11 cellular contexts compared by ENCODE assay signal in the genomic region with DNA sequence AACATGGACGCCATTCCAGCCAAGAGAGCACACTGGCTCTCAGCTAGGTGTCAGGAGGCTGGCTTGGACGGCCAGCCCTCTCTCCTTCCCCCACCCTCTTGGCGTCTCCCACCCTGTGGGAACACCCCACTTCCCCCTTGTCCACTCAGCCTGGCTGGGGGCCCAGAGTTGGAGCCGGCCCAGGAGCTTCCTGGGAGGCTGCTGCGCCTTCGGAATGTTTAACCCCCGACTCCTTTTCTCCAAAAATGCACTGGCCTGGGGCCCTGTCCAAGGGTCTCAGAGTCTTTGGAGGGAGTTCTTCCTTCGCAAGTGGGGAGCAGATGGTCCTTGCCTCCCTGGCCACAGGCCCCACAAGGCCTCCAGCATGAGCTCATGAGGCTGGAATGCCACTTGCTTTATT.
DNase-seq lines count a peak whose midpoint lies in the region; ATAC-seq and TF ChIP-seq lines count a peak whose summit lies in the region.
"Had no signal": no experiment of that assay in that cellular context is flagged by ENCODE, and none has a peak within 500 bp of the region (broad histone marks: within the 10 kb centered on the region; RNA-seq: fewer than 3 reads in every experiment).

No MANE protein-coding gene starts in this region.

- peaks cover 8 to 19% of the 10 kb centered on the region in 2 donors for H3K4me1 Mint-ChIP-seq in stimulated activated naive B cell treated with anti-CD40 and anti-IgM and Interleukin-4, amounts not matched to agents 10 μg/mL and 1 μg/mL and 100 μg/mL, for 72 hours
- peaks cover 8% of the 10 kb centered on the region for H3K4me1 Mint-ChIP-seq in activated T-cell treated with anti-CD3 and anti-CD28 coated beads, Interleukin-2, amount 50 U/mL, for 24 hours (ENCODE audit: low read depth)

- intact Hi-C loops in tibial artery (cut with DNase I; ENCODE audit: low total_unique reads), result loop anchor here (2.0 to 10.0 kb wide), 3 partner anchors 33 to 167 kb away; partner anchors contain the start of gene MAVS

- H3K27ac ChIP-seq in muscle layer of colon (ENCODE audit: low read depth, low read length) (peak overlapping the region; percentile 79), tibial artery (peak overlapping the region; percentile 82 to 90)

- no peaks in the 10 kb centered on the region for H3K9me3 Mint-ChIP-seq in stimulated activated naive B cell treated with anti-CD40 and anti-IgM and Interleukin-4, amounts not matched to agents 10 μg/mL and 1 μg/mL and 100 μg/mL, for 72 hours
- H3K9me3 Mint-ChIP-seq in activated T-cell treated with anti-CD3 and anti-CD28 coated beads, Interleukin-2, amount 50 U/mL, for 24 hours, result no peaks in the 10 kb centered on the region
- H3K9me3 Mint-ChIP-seq: CD8-positive, alpha-beta T cell; memory B cell had no signal

- H3K4me3 Mint-ChIP-seq in stimulated activated naive B cell treated with anti-CD40 and anti-IgM and Interleukin-4, amounts not matched to agents 10 μg/mL and 1 μg/mL and 100 μg/mL, for 72 hours, result no peak overlapping the region
- no peak overlapping the region for H3K4me3 Mint-ChIP-seq in activated T-cell treated with anti-CD3 and anti-CD28 coated beads, Interleukin-2, amount 50 U/mL, for 24 hours
- H3K4me3 Mint-ChIP-seq: CD8-positive, alpha-beta T cell; memory B cell had no signal

- ATAC-seq in stimulated activated naive B cell treated with anti-CD40 and anti-IgM and Interleukin-4, amounts not matched to agents 10 μg/mL and 1 μg/mL and 100 μg/mL, for 72 hours (replicated peaks), result no peak
- ATAC-seq: CD8-positive, alpha-beta T cell; K562 had no signal

- H3K9me3 ChIP-seq in muscle layer of colon (ENCODE audit: low read length) (no peaks in the 10 kb centered on the region), tibial artery (no peaks in the 10 kb centered on the region)

- no peak for TF ChIP-seq CTCF in tibial artery (IDR thresholded peaks at IDR 0.05)

- H3K27me3 ChIP-seq in muscle layer of colon (ENCODE audit: control insufficient read depth in 1 of 2, insufficient read depth in 2 of 2, low read length in 2 of 2) (peaks cover 0 to 5% of the 10 kb centered on the region in 2 donors), tibial artery (no peaks in the 10 kb centered on the region)

- peaks cover 71 to 88% of the 10 kb centered on the region in 2 donors for H3K27me3 Mint-ChIP-seq in stimulated activated naive B cell treated with anti-CD40 and anti-IgM and Interleukin-4, amounts not matched to agents 10 μg/mL and 1 μg/mL and 100 μg/mL, for 72 hours
- peaks cover 67% of the 10 kb centered on the region for H3K27me3 Mint-ChIP-seq in activated T-cell treated with anti-CD3 and anti-CD28 coated beads, Interleukin-2, amount 50 U/mL, for 24 hours

- no peak overlapping the region for H3K27ac Mint-ChIP-seq in stimulated activated naive B cell treated with anti-CD40 and anti-IgM and Interleukin-4, amounts not matched to agents 10 μg/mL and 1 μg/mL and 100 μg/mL, for 72 hours
- no peak overlapping the region for H3K27ac Mint-ChIP-seq in activated T-cell treated with anti-CD3 and anti-CD28 coated beads, Interleukin-2, amount 50 U/mL, for 24 hours
- H3K27ac Mint-ChIP-seq: CD8-positive, alpha-beta T cell; memory B cell had no signal

- H3K36me3 Mint-ChIP-seq in stimulated activated naive B cell treated with anti-CD40 and anti-IgM and Interleukin-4, amounts not matched to agents 10 μg/mL and 1 μg/mL and 100 μg/mL, for 72 hours, result no peaks in the 10 kb centered on the region
- H3K36me3 Mint-ChIP-seq in activated T-cell treated with anti-CD3 and anti-CD28 coated beads, Interleukin-2, amount 50 U/mL, for 24 hours (ENCODE audit: low read depth), result no peaks in the 10 kb centered on the region
- H3K36me3 Mint-ChIP-seq: CD8-positive, alpha-beta T cell; memory B cell had no signal

- H3K36me3 ChIP-seq in muscle layer of colon (ENCODE audit: insufficient read depth, low read length), result peaks cover 23% of the 10 kb centered on the region
- H3K36me3 ChIP-seq in tibial artery, result peaks cover 0 to 26% (median 22%) of the 10 kb centered on the region in 3 donors

- peak overlapping the region; percentile 37 for H3K9ac ChIP-seq in muscle layer of colon (ENCODE audit: low read length)

- DNase-seq in anterior cingulate cortex (lab: John Stamatoyannopoulos, UW) (peak in 34 of 58 donors; percentile 6 to 68 (median 32)), fibroblast of peridontal ligament (ENCODE audit: extremely low read depth) (peak; percentile 31), tibial artery (no peak)
- no peak for DNase-seq in stimulated activated CD4-positive, alpha-beta T cell treated with anti-CD3 and anti-CD28 coated beads, Interleukin-4, amount 100 ng/mL, for 1 hour
- DNase-seq in stimulated activated naive B cell treated with anti-CD40 and anti-IgM and Interleukin-4, amounts not matched to agents 10 μg/mL and 1 μg/mL and 100 μg/mL, for 72 hours, result no peak
- DNase-seq in activated T-cell treated with anti-CD3 and anti-CD28 coated beads, Interleukin-2, amount 50 U/mL, for 24 hours, result no peak
- DNase-seq: CD8-positive, alpha-beta T cell; NCI-H187 had no signal

- H3K4me1 ChIP-seq in muscle layer of colon (ENCODE audit: insufficient read depth, low read length) (peaks cover 47% of the 10 kb centered on the region), tibial artery (peaks cover 0 to 65% (median 48%) of the 10 kb centered on the region in 4 donors)

- H3K4me3 ChIP-seq in muscle layer of colon (ENCODE audit: low read depth in 1 of 2, low read length in 2 of 2) (no peak overlapping the region), tibial artery (no peak overlapping the region)
- H3K4me3 ChIP-seq: K562 had no signal

Comparison
In these comparisons a context has a peak if more than half of its experiments do, and no peak if none do; other contexts are left out.
1. DNase-seq: peak in anterior cingulate cortex (34 of 58) and fibroblast of peridontal ligament (single experiment); none in tibial artery (0 of 2), stimulated activated CD4-positive, alpha-beta T cell treated with anti-CD3 and anti-CD28 coated beads, Interleukin-4, amount 100 ng/mL, for 1 hour (single experiment), stimulated activated naive B cell treated with anti-CD40 and anti-IgM and Interleukin-4, amounts not matched to agents 10 μg/mL and 1 μg/mL and 100 μg/mL, for 72 hours (single experiment) and activated T-cell treated with anti-CD3 and anti-CD28 coated beads, Interleukin-2, amount 50 U/mL, for 24 hours (single experiment).